14 cellular contexts compared by ENCODE assay signal in genomic region chr20:63732118-63733095, GRCh38. TPM values are rescaled to one million over a fixed set of nuclear protein-coding genes. Genes with fewer than 3 reads are reported as not detected.
"Had no signal": no experiment of that assay in that cellular context is flagged by ENCODE, and none has a peak within 500 bp of the region (broad histone marks: within the 10 kb centered on the region; RNA-seq: fewer than 3 reads in every experiment).

No MANE protein-coding gene starts in this region.

- H3K4me3 ChIP-seq: coronary artery, esophagus muscularis mucosa, hepatocyte, ovary, thyroid gland had no signal

- H3K4me1 Mint-ChIP-seq: neural crest cell had no signal

- FAIRE-seq: keratinocyte, urothelium cell line had no signal

- H3K9me3 ChIP-seq: esophagus muscularis mucosa, ovary, thyroid gland had no signal

- H3K4me3 Mint-ChIP-seq: neural crest cell; stimulated activated effector memory CD8-positive, alpha-beta T cell treated with anti-CD3 and anti-CD28 coated beads, Interleukin-12 subunit alpha, Interleukin-12 subunit beta, amount 100 ng/mL, for 72 hours had no signal

- H3K4me2 ChIP-seq: hepatocyte had no signal

- H2AFZ ChIP-seq: hepatocyte had no signal

- H3K27ac ChIP-seq: coronary artery, esophagus muscularis mucosa, hepatocyte, ovary, thyroid gland had no signal

- DNase-seq: activated CD4-positive, CD25-positive, alpha-beta regulatory T cell treated with anti-CD3 and anti-CD28 coated beads, Interleukin-2, amount 50 U/mL, for 72 hours; amniotic stem cell; central memory CD4-positive, alpha-beta T cell; thyroid gland had no signal

- H3K36me3 ChIP-seq: ovary had no signal

- H3K9me3 Mint-ChIP-seq: activated naive CD4-positive, alpha-beta T cell treated with anti-CD3 and anti-CD28 coated beads, Interleukin-2, amount 50 U/mL, for 72 hours; neural crest cell; stimulated activated effector memory CD8-positive, alpha-beta T cell treated with anti-CD3 and anti-CD28 coated beads, Interleukin-12 subunit alpha, Interleukin-12 subunit beta, amount 100 ng/mL, for 72 hours had no signal

- H3K27me3 ChIP-seq: esophagus muscularis mucosa, hepatocyte, ovary, thyroid gland had no signal

- ATAC-seq: activated naive CD4-positive, alpha-beta T cell treated with anti-CD3 and anti-CD28 coated beads, Interleukin-2, amount 50 U/mL, for 72 hours; left lobe of liver; stimulated activated effector memory CD8-positive, alpha-beta T cell treated with anti-CD3 and anti-CD28 coated beads, Interleukin-12 subunit alpha, Interleukin-12 subunit beta, amount 100 ng/mL, for 72 hours had no signal

RNA-seq across cellular contexts. Expression of gene TNFRSF6B, which starts 36.0 kb away (rescaled TPM):
- total RNA-seq: activated naive CD4-positive, alpha-beta T cell treated with anti-CD3 and anti-CD28 coated beads, Interleukin-2, amount 50 U/mL, for 72 hours; neural crest cell had no signal
